In genomic region chr19:11284535-11284934, GRCh38 we compare ENCODE assay signal across 27 cellular contexts. TPM values are rescaled to one million over a fixed set of nuclear protein-coding genes. Genes with fewer than 3 reads are reported as not detected.
"Had no signal": no experiment of that assay in that cellular context is flagged by ENCODE, and none has a peak within 500 bp of the region (broad histone marks: within the 10 kb centered on the region; RNA-seq: fewer than 3 reads in every experiment).

No MANE protein-coding gene starts in this region.

- H3K27ac ChIP-seq: body of pancreas, prostate gland, transverse colon had no signal

- H3K36me3 Mint-ChIP-seq: activated naive CD4-positive, alpha-beta T cell treated with anti-CD3 and anti-CD28 coated beads, Interleukin-2, amount 10 ng/mL, durations not matched to agents 7 days and 5 days; immature natural killer cell had no signal

- H3K36me3 ChIP-seq: prostate gland, transverse colon had no signal

- H3K27ac Mint-ChIP-seq: activated CD4-positive, alpha-beta memory T cell treated with anti-CD3 and anti-CD28 coated beads, Interleukin-2, amount 10 ng/mL, durations not matched to agents 7 days and 5 days; activated naive CD4-positive, alpha-beta T cell treated with anti-CD3 and anti-CD28 coated beads, Interleukin-2, amount 10 ng/mL, durations not matched to agents 7 days and 5 days; activated T-cell treated with anti-CD3 and anti-CD28 coated beads, Interleukin-2, amount 50 U/mL, for 72 hours; immature natural killer cell; stimulated activated naive CD8-positive, alpha-beta T cell treated with anti-CD3 and anti-CD28 coated beads, Interleukin-15, Interleukin-2, amounts not matched to agents 100 ng/mL and 50 ng/mL, for 24 hours had no signal

- ATAC-seq: activated T-cell treated with anti-CD3 and anti-CD28 coated beads, Interleukin-2, amount 50 U/mL, for 72 hours; body of pancreas; left lobe of liver; right cardiac atrium; SK-N-SH treated with all-trans-retinoic acid at 6 μM for 48 hours had no signal

- H3K4me1 ChIP-seq: body of pancreas, prostate gland had no signal

- H3K9me3 ChIP-seq: body of pancreas, prostate gland, transverse colon had no signal

- H3K4me3 Mint-ChIP-seq: activated CD4-positive, alpha-beta memory T cell treated with anti-CD3 and anti-CD28 coated beads, Interleukin-2, amount 10 ng/mL, durations not matched to agents 7 days and 5 days; activated naive CD4-positive, alpha-beta T cell treated with anti-CD3 and anti-CD28 coated beads, Interleukin-2, amount 10 ng/mL, durations not matched to agents 7 days and 5 days; activated T-cell treated with anti-CD3 and anti-CD28 coated beads, Interleukin-2, amount 50 U/mL, for 72 hours; immature natural killer cell; stimulated activated naive CD8-positive, alpha-beta T cell treated with anti-CD3 and anti-CD28 coated beads, Interleukin-15, Interleukin-2, amounts not matched to agents 100 ng/mL and 50 ng/mL, for 24 hours had no signal

- H3K4me3 ChIP-seq: body of pancreas, lung, prostate gland, skin epidermis, transverse colon had no signal

- H3K27me3 ChIP-seq: body of pancreas, transverse colon had no signal

- DNase-seq: activated CD4-positive, alpha-beta memory T cell treated with anti-CD3 and anti-CD28 coated beads, Interleukin-2, amount 10 ng/mL, durations not matched to agents 7 days and 5 days; activated CD4-positive, alpha-beta T cell treated with anti-CD3 and anti-CD28 coated beads for 48 hours; activated effector memory CD4-positive, alpha-beta T cell treated with anti-CD3 and anti-CD28 coated beads, Interleukin-2, amount 50 U/mL, for 16 hours; activated naive CD4-positive, alpha-beta T cell treated with anti-CD3 and anti-CD28 coated beads, Interleukin-2, amount 10 ng/mL, durations not matched to agents 7 days and 5 days; activated T-cell treated with anti-CD3 and anti-CD28 coated beads, Interleukin-2, amount 50 U/mL, for 72 hours; body of pancreas; effector memory CD4-positive, alpha-beta T cell; foreskin melanocyte; immature natural killer cell; occipital lobe; stimulated activated CD4-positive, alpha-beta T cell treated with anti-CD3 and anti-CD28 coated beads, Interleukin-1b, Interleukin-23, amount 100 ng/mL, for 48 hours; substantia nigra; transverse colon had no signal

- H3K9me3 Mint-ChIP-seq: activated CD4-positive, alpha-beta memory T cell treated with anti-CD3 and anti-CD28 coated beads, Interleukin-2, amount 10 ng/mL, durations not matched to agents 7 days and 5 days; stimulated activated naive CD8-positive, alpha-beta T cell treated with anti-CD3 and anti-CD28 coated beads, Interleukin-15, Interleukin-2, amounts not matched to agents 100 ng/mL and 50 ng/mL, for 24 hours had no signal

RNA-seq across cellular contexts. Expression of gene TSPAN16, which starts 11.4 kb away (rescaled TPM):
- total RNA-seq: activated CD4-positive, alpha-beta memory T cell treated with anti-CD3 and anti-CD28 coated beads, Interleukin-2, amount 10 ng/mL, durations not matched to agents 7 days and 5 days; activated T-cell treated with anti-CD3 and anti-CD28 coated beads, Interleukin-2, amount 50 U/mL, for 72 hours; body of pancreas; cardiac septum; dermis microvascular lymphatic vessel endothelial cell; kidney epithelial cell; left lobe of liver; lung; mononuclear cell; occipital lobe; right cardiac atrium; T-helper 2 cell treated with Interferon-gamma antibody and Interleukin-4, amounts not matched to agents 100 ng/mL and 5 ng/mL, for 36 hours; transverse colon had no signal
- polyA plus RNA-seq: esophagus, immature natural killer cell, lung, neural cell, right cardiac atrium had no signal

RNA-seq across cellular contexts. Expression of gene DOCK6, which starts 22.2 kb away (rescaled TPM):
- polyA plus RNA-seq: immature natural killer cell, neural cell had no signal

RNA-seq across cellular contexts. Expression of gene ANGPTL8, which starts 45.1 kb away (rescaled TPM):
- total RNA-seq: activated CD4-positive, alpha-beta memory T cell treated with anti-CD3 and anti-CD28 coated beads, Interleukin-2, amount 10 ng/mL, durations not matched to agents 7 days and 5 days; activated T-cell treated with anti-CD3 and anti-CD28 coated beads, Interleukin-2, amount 50 U/mL, for 72 hours; body of pancreas; cardiac septum; dermis microvascular lymphatic vessel endothelial cell; kidney epithelial cell; lung; mononuclear cell; occipital lobe; prostate gland; T-helper 2 cell treated with Interferon-gamma antibody and Interleukin-4, amounts not matched to agents 100 ng/mL and 5 ng/mL, for 36 hours; transverse colon had no signal
- polyA plus RNA-seq: immature natural killer cell, neural cell had no signal
